Comparison of ENCODE assay signal across 1 cellular context in genomic region chr6:24774696-24775519, GRCh38.
A peak's percentile ranks its signal among the peaks of the same experiment; 100 is the strongest.
TF ChIP-seq lines count a peak whose summit lies in the region.

Gene GMNN, plus strand, starts transcription at chr6:24774937. Its CDS starts 2,310 bp downstream, at chr6:24777247.

TF ChIP-seq in K562, 482 proteins besides CTCF, POLR2A, EP300 and RAD21 (continued from another document and continues in another):
- TF ChIP-seq ZNF592 (IDR thresholded peaks at IDR 0.05): peak; percentile 71; the same call in 1 of the 2 replicates
- TF ChIP-seq POLR2AphosphoS2 (IDR thresholded peaks at IDR 0.05; ENCODE audit: low read length): peak; percentile 83; the same call in 1 of the 2 replicates
- TF ChIP-seq ATF2 (CRISPR knock-in tag; IDR thresholded peaks at IDR 0.05): no peak
- peak in 1 of 2 experiments; percentile 71; a peak in 3 of 4 replicates for TF ChIP-seq FOXK2 (conservative IDR thresholded peaks at IDR 0.05 in 1 of 2, IDR thresholded peaks at IDR 0.05 in 1 of 2; ENCODE audit: low read depth in 2 of 2)
- TF ChIP-seq PHF21A (IDR thresholded peaks at IDR 0.05; ENCODE audit: borderline replicate concordance, low read depth): 0 out of 2 replicates have a peak, but pooled peaks have one; percentile 58
- peak; percentile 99 for TF ChIP-seq E2F5 (CRISPR knock-in tag; IDR thresholded peaks at IDR 0.05)
- TF ChIP-seq THRB (CRISPR knock-in tag; conservative IDR thresholded peaks at IDR 0.05): no peak; the same call in 1 of the 2 replicates
- no peak; the same call in 1 of the 2 replicates for TF ChIP-seq ELF1 (tag; IDR thresholded peaks at IDR 0.05)
- TF ChIP-seq MBD2 (IDR thresholded peaks at IDR 0.05; ENCODE audit: borderline replicate concordance, low read depth): peak; percentile 80; the same call in 1 of the 2 replicates
- no peak for TF ChIP-seq CTCFL (IDR thresholded peaks at IDR 0.05; ENCODE audit: borderline replicate concordance, insufficient read depth, low read depth, low read length, poor library complexity, severe bottlenecking)
- TF ChIP-seq ZNF644 (tag; IDR thresholded peaks at IDR 0.05; ENCODE audit: low read depth): no peak
- no peak; the same call in none of the 2 replicates for TF ChIP-seq CREB1 (IDR thresholded peaks at IDR 0.05)
- peak; percentile 78 for TF ChIP-seq CREB1 (CRISPR knock-in tag; IDR thresholded peaks at IDR 0.05)
- 0 out of 2 replicates have a peak, but pooled peaks have one; percentile 20 for TF ChIP-seq ZSCAN32 (CRISPR knock-in tag; IDR thresholded peaks at IDR 0.05)
- TF ChIP-seq ZBTB40 (IDR thresholded peaks at IDR 0.05): no peak; the same call in 1 of the 2 replicates
- TF ChIP-seq ZBTB40 (CRISPR knock-in tag; IDR thresholded peaks at IDR 0.05): no peak
- TF ChIP-seq LCOR (CRISPR knock-in tag; IDR thresholded peaks at IDR 0.05): peak; percentile 96
- no peak for TF ChIP-seq PREB (CRISPR knock-in tag; IDR thresholded peaks at IDR 0.05)
- no peak for TF ChIP-seq ZNF165 (CRISPR knock-in tag; IDR thresholded peaks at IDR 0.05; ENCODE audit: borderline replicate concordance)
- TF ChIP-seq NCOA4 (IDR thresholded peaks at IDR 0.05; ENCODE audit: partially characterized antibody): no peak
- no peak; the same call in 1 of the 2 replicates for TF ChIP-seq ZNF584 (CRISPR knock-in tag; IDR thresholded peaks at IDR 0.05; ENCODE audit: low read depth)
- peak; percentile 92 for TF ChIP-seq USF2 (CRISPR knock-in tag; IDR thresholded peaks at IDR 0.05)
- no peak for TF ChIP-seq ZNF436 (CRISPR knock-in tag; IDR thresholded peaks at IDR 0.05)
- no peak for TF ChIP-seq ELK3 (CRISPR knock-in tag; IDR thresholded peaks at IDR 0.05)
- TF ChIP-seq BACH1 (tag; IDR thresholded peaks at IDR 0.05): no peak
- peak; percentile 94 for TF ChIP-seq STAT6 (CRISPR knock-in tag; IDR thresholded peaks at IDR 0.05)
- peak; percentile 70 for TF ChIP-seq NUFIP1 (IDR thresholded peaks at IDR 0.05; ENCODE audit: partially characterized antibody)
- no peak for TF ChIP-seq CEBPB (tag; IDR thresholded peaks at IDR 0.05)
